8 cellular contexts compared by ENCODE assay signal in the genomic region with DNA sequence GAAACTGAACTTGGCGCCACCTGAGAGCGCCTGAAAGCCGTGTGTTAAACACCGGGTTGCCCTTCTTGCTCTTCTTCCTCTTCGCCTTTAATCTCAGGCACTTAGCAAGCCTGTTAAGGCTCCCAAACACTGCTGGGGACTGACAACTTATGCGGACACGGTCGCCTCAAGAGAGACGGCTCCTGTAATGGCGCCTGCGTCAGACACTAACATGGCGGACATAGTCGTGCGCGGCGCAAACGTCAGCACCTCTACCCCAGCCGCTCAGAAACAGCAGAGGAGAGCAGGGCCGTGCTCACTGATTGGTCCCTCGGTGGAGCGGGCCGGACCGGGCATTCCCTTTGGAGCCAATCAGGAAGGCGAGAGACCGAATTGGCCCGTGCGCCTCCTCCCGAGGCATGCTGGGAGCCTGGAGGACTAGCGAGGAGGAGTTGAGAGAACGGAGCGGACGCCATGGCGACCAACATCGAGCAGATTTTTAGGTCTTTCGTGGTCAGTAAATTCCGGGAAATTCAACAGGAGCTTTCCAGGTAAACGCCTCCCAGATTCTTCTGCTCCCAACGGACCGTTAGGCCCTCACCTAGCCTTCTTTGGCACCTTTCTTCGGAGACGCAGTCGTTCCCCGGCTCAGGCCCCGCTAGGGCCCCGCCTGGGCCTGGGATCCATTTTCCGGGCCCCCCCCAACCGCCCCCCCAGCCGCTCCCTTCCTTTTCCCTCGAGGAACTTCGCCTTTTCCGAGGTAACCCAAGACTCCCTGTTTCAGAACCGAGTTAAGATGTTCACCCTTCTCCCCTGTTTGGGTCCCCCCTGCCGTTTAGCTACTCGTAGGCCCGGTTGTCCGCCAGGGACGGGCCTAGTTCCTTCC. TPM values are rescaled to one million over a fixed set of nuclear protein-coding genes. Genes with fewer than 3 reads are reported as not detected.
DNase-seq lines count a peak whose midpoint lies in the region; ATAC-seq lines count a peak whose summit lies in the region.

A gene with protein sequence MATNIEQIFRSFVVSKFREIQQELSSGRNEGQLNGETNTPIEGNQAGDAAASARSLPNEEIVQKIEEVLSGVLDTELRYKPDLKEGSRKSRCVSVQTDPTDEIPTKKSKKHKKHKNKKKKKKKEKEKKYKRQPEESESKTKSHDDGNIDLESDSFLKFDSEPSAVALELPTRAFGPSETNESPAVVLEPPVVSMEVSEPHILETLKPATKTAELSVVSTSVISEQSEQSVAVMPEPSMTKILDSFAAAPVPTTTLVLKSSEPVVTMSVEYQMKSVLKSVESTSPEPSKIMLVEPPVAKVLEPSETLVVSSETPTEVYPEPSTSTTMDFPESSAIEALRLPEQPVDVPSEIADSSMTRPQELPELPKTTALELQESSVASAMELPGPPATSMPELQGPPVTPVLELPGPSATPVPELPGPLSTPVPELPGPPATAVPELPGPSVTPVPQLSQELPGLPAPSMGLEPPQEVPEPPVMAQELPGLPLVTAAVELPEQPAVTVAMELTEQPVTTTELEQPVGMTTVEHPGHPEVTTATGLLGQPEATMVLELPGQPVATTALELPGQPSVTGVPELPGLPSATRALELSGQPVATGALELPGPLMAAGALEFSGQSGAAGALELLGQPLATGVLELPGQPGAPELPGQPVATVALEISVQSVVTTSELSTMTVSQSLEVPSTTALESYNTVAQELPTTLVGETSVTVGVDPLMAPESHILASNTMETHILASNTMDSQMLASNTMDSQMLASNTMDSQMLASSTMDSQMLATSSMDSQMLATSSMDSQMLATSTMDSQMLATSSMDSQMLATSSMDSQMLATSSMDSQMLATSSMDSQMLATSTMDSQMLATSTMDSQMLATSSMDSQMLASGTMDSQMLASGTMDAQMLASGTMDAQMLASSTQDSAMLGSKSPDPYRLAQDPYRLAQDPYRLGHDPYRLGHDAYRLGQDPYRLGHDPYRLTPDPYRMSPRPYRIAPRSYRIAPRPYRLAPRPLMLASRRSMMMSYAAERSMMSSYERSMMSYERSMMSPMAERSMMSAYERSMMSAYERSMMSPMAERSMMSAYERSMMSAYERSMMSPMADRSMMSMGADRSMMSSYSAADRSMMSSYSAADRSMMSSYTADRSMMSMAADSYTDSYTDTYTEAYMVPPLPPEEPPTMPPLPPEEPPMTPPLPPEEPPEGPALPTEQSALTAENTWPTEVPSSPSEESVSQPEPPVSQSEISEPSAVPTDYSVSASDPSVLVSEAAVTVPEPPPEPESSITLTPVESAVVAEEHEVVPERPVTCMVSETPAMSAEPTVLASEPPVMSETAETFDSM (N-terminal part only) (plus strand): TSS at position 399 of the 865 bp plus-strand sequence. CDS start 55 bp downstream, at position 454.

- DNase-seq in DMS 273 treated with DMSO at 0.1 percent for 48 hours (lab: John Stamatoyannopoulos, UW) (peak; percentile 97), OCI-M2 (lab: John Stamatoyannopoulos, UW; ENCODE audit: unreplicated experiment) (peak; percentile 92), activated T-cell treated with anti-CD3 and anti-CD28 coated beads for 4 hours (peak; percentile 94), epidermal melanocyte (ENCODE audit: insufficient read length, low spot score) (peak; percentile 87), middle frontal gyrus (ENCODE audit: extremely low spot score, low spot score) (peak; percentile 99)
- DNase-seq in stimulated activated CD8-positive, alpha-beta memory T cell treated with anti-CD3 and anti-CD28 coated beads, Interleukin-2, amount 100 ng/mL, for 48 hours (ENCODE audit: low read depth in 2 of 2): peak; percentile 91 to 95

- peaks cover under 1% of the 10 kb centered on the region for H3K36me3 Mint-ChIP-seq in IgD-negative memory B cell

- peak within 1 kb of the TSS; percentile 98 to 100 (median 99) for H3K27ac Mint-ChIP-seq in IgD-negative memory B cell

- H3K4me1 Mint-ChIP-seq in IgD-negative memory B cell: peaks cover 20 to 34% (median 26%) of the 10 kb centered on the region in 3 donors

- H3K9me3 Mint-ChIP-seq in IgD-negative memory B cell: no peaks in the 10 kb centered on the region

- peak within 1 kb of the TSS; percentile 96 to 100 (median 98) for H3K4me3 Mint-ChIP-seq in IgD-negative memory B cell

- H3K27me3 Mint-ChIP-seq in IgD-negative memory B cell: no peaks in the 10 kb centered on the region

- peak; percentile 92 for ATAC-seq in GM21529 (IDR thresholded peaks at IDR 0.05; ENCODE audit: unreplicated experiment)

RNA-seq across cellular contexts. Expression of the gene that starts here (rescaled TPM):
- 699 TPM for polyA plus RNA-seq in IgD-negative memory B cell

Comparison
In these comparisons a context has a peak if more than half of its experiments do, and no peak if none do; other contexts are left out.
1. Peak in every context shown above with its lines: DNase-seq and ATAC-seq.